In genomic region chr6:26252097-26252496, GRCh38 we compare ENCODE assay signal across 8 cellular contexts.
A peak's percentile ranks its signal among the peaks of the same experiment; 100 is the strongest.
DNase-seq lines count a peak whose midpoint lies in the region; ATAC-seq and TF ChIP-seq lines count a peak whose summit lies in the region.
"Not testable (repeated sequence)": the region's sequence is repeated elsewhere in the genome, so short reads cannot be mapped to it uniquely, and the experiment has no call there.

No MANE protein-coding gene starts in this region.

- H3K27ac ChIP-seq in foreskin keratinocyte (peak overlapping the region; percentile 94), mesodermal cell (ENCODE audit: low read depth, low read length, severe bottlenecking) (peak overlapping the region; percentile 87)
- not testable (repeated sequence) for H3K27ac ChIP-seq in aorta (ENCODE audit: low read depth in 1 of 2, low read length in 2 of 2)

- peak overlapping the region; percentile 87 for H3K4me3 Mint-ChIP-seq in activated T-cell treated with anti-CD3 and anti-CD28 coated beads, Interleukin-2, amount 50 U/mL, for 24 hours
- H3K4me3 Mint-ChIP-seq in central memory CD8-positive, alpha-beta T cell, result peak overlapping the region; percentile 95

- not testable (repeated sequence) for DNase-seq in NT2/D1 (ENCODE audit: low read depth, low spot score); activated T-cell treated with anti-CD3 and anti-CD28 coated beads, Interleukin-2, amount 50 U/mL, for 24 hours; central memory CD8-positive, alpha-beta T cell (ENCODE audit: low spot score in 2 of 2); foreskin keratinocyte; retinal pigment epithelial cell (ENCODE audit: low read depth); aorta

- 0% methylated on average over 1 of the region's 5 CpGs; no CpG with 5 or more reads in 1 of the 2 experiments for WGBS in mesodermal cell (ENCODE audit: insufficient coverage in 2 of 2), 2 experiments
- 24 to 29% methylated on average over 5 of the region's 5 CpGs for WGBS in aorta, 2 donors

- H3K9ac ChIP-seq in NT2/D1 (ENCODE audit: insufficient read length, low read depth), result peak overlapping the region; percentile 74

- H3K4me1 Mint-ChIP-seq in activated T-cell treated with anti-CD3 and anti-CD28 coated beads, Interleukin-2, amount 50 U/mL, for 24 hours (ENCODE audit: low read depth), result peaks cover 42% of the 10 kb centered on the region
- H3K4me1 Mint-ChIP-seq in central memory CD8-positive, alpha-beta T cell, result peaks cover 41% of the 10 kb centered on the region

- H3K27ac Mint-ChIP-seq in activated T-cell treated with anti-CD3 and anti-CD28 coated beads, Interleukin-2, amount 50 U/mL, for 24 hours, result peak overlapping the region; percentile 93
- H3K27ac Mint-ChIP-seq in central memory CD8-positive, alpha-beta T cell (ENCODE audit: low read depth), result peak overlapping the region; percentile 92

- intact Hi-C loops in aorta (cut with DNase I), result not testable (repeated sequence)

- H3K9me3 Mint-ChIP-seq in activated T-cell treated with anti-CD3 and anti-CD28 coated beads, Interleukin-2, amount 50 U/mL, for 24 hours; central memory CD8-positive, alpha-beta T cell: not testable (repeated sequence)

- not testable (repeated sequence) for ATAC-seq in central memory CD8-positive, alpha-beta T cell (replicated peaks; ENCODE audit: extremely low read depth, poor library complexity, severe bottlenecking); foreskin keratinocyte; aorta (ENCODE audit: low FRiP score)

- not testable (repeated sequence) for H3K36me3 ChIP-seq in NT2/D1 (ENCODE audit: insufficient read depth, insufficient read length, low read length); mesodermal cell (ENCODE audit: control insufficient read depth, insufficient read depth, low read length); aorta (ENCODE audit: control insufficient read depth in 1 of 2, insufficient read depth in 2 of 2, low read length in 1 of 2)

- not testable (repeated sequence) for H3K4me1 ChIP-seq in NT2/D1 (ENCODE audit: insufficient read depth, insufficient read length); foreskin keratinocyte; mesodermal cell (ENCODE audit: control insufficient read depth, insufficient read depth, low read length, poor library complexity, severe bottlenecking); aorta (ENCODE audit: control insufficient read depth in 1 of 2, insufficient read depth in 2 of 2, low read length in 2 of 2)

- not testable (repeated sequence) for TF ChIP-seq CTCF in GM12875 (IDR thresholded peaks at IDR 0.05; ENCODE audit: borderline replicate concordance, insufficient read depth, low read depth, low read length); foreskin keratinocyte (conservative IDR thresholded peaks at IDR 0.05); retinal pigment epithelial cell (conservative IDR thresholded peaks at IDR 0.05; ENCODE audit: low read depth, low read length)

- H3K27me3 ChIP-seq in NT2/D1 (ENCODE audit: insufficient read depth, insufficient read length); foreskin keratinocyte; aorta (ENCODE audit: control insufficient read depth in 1 of 2, insufficient read depth in 2 of 2, low read length in 1 of 2): not testable (repeated sequence)

- not testable (repeated sequence) for H3K27me3 Mint-ChIP-seq in activated T-cell treated with anti-CD3 and anti-CD28 coated beads, Interleukin-2, amount 50 U/mL, for 24 hours; central memory CD8-positive, alpha-beta T cell

- H3K36me3 Mint-ChIP-seq in activated T-cell treated with anti-CD3 and anti-CD28 coated beads, Interleukin-2, amount 50 U/mL, for 24 hours (ENCODE audit: low read depth), result peaks cover 26% of the 10 kb centered on the region
- peaks cover 21% of the 10 kb centered on the region for H3K36me3 Mint-ChIP-seq in central memory CD8-positive, alpha-beta T cell (ENCODE audit: insufficient read depth)

- peak overlapping the region; percentile 55 for H3K4me3 ChIP-seq in GM12875 (ENCODE audit: low read depth, low read length)
- H3K4me3 ChIP-seq in NT2/D1 (ENCODE audit: insufficient read length, low read depth), result peak overlapping the region; percentile 87
- H3K4me3 ChIP-seq in mesodermal cell (ENCODE audit: extremely low read depth, insufficient read depth, low read length, poor library complexity, severe bottlenecking), result peak overlapping the region; percentile 77
- peak overlapping the region; percentile 80 for H3K4me3 ChIP-seq in retinal pigment epithelial cell (ENCODE audit: low read length)
- peak overlapping the region; percentile 21 to 63 for H3K4me3 ChIP-seq in aorta (ENCODE audit: low read length in 2 of 2)

- not testable (repeated sequence) for H3K9me3 ChIP-seq in NT2/D1 (ENCODE audit: insufficient read depth, low read length); mesodermal cell (ENCODE audit: control insufficient read depth, low read length); aorta (ENCODE audit: control insufficient read depth, low read length)
